Comparison of ENCODE assay signal across 8 cellular contexts in the genomic region with DNA sequence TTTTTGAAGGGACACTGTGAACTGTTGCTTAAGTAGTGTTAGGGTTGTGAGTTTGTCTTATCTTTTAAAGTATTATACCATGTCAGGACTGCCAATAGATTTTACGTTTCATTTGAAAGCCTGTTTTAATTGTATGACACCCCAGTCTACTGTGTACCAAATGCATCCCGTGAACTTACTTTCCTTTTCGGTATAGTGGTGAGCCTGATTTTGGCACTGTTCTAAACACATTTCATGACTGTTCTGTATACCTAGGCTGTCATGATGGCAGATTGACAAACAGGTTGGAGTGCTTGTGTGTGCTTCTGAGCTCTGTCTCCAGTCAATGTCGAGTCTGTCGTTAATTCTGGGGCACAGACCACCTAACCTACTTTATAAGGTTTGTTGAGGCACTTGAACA. TPM values are rescaled to one million over a fixed set of nuclear protein-coding genes. Genes with fewer than 3 reads are reported as not detected.
A peak's percentile ranks its signal among the peaks of the same experiment; 100 is the strongest.
DNase-seq lines count a peak whose midpoint lies in the region; ATAC-seq and TF ChIP-seq lines count a peak whose summit lies in the region.

No MANE protein-coding gene starts in this region.

- H3K4me3 ChIP-seq in liver (ENCODE audit: low read depth in 1 of 3, low read length in 3 of 3) (peak overlapping the region; percentile 75 to 90 (median 79)), tibial artery (peak overlapping the region; percentile 77 to 79)

- peak; percentile 46 for ATAC-seq in GM18870 (IDR thresholded peaks at IDR 0.05; ENCODE audit: unreplicated experiment)
- ATAC-seq in HG03571 (IDR thresholded peaks at IDR 0.05; ENCODE audit: unreplicated experiment), result peak; percentile 22

- no peak for TF ChIP-seq RAD21 in liver (IDR thresholded peaks at IDR 0.05)

- DNase-seq in AML-193 (lab: John Stamatoyannopoulos, UW) (peak; percentile 31 to 41), astrocyte of the hippocampus (ENCODE audit: low read depth, low spot score) (peak; percentile 39), tibial artery (no peak), mucosa of gallbladder (ENCODE audit: low spot score) (no peak), H4 (ENCODE audit: low spot score) (no peak)

- no peaks in the 10 kb centered on the region for H3K27me3 ChIP-seq in liver (ENCODE audit: control insufficient read depth in 4 of 4, insufficient read depth in 4 of 4, low read length in 3 of 4)
- no peaks in the 10 kb centered on the region for H3K27me3 ChIP-seq in tibial artery

- H3K27ac ChIP-seq in liver (ENCODE audit: low read depth in 1 of 2, low read length in 2 of 2) (peak overlapping the region; percentile 81 to 93), tibial artery (peak overlapping the region; percentile 79 to 80)

- H3K9ac ChIP-seq in liver (ENCODE audit: low read depth in 1 of 2, low read length in 2 of 2), result peak overlapping the region; percentile 76 to 89

- intact Hi-C loops in tibial artery (cut with DNase I; ENCODE audit: low total_unique reads), result no loop called here

- 2% methylated on average over 5 of the region's 5 CpGs for WGBS in liver

- no peak for TF ChIP-seq CTCF in liver (IDR thresholded peaks at IDR 0.05; ENCODE audit: low read depth, low read length, missing input control)
- no peak for TF ChIP-seq CTCF in tibial artery (IDR thresholded peaks at IDR 0.05)

- H3K36me3 ChIP-seq in liver (ENCODE audit: control insufficient read depth in 4 of 4, insufficient read depth in 3 of 4, low read depth in 1 of 4, low read length in 3 of 4), result peaks cover 0 to 7% (median 6%) of the 10 kb centered on the region in 4 donors
- no peaks in the 10 kb centered on the region for H3K36me3 ChIP-seq in tibial artery

- no peaks in the 10 kb centered on the region for H3K9me3 ChIP-seq in liver (ENCODE audit: control insufficient read depth in 4 of 4, low read length in 3 of 4)
- no peaks in the 10 kb centered on the region for H3K9me3 ChIP-seq in tibial artery

- H3K4me1 ChIP-seq in liver (ENCODE audit: control insufficient read depth in 4 of 4, insufficient read depth in 4 of 4, low read length in 3 of 4), result peaks cover 0 to 17% (median 11%) of the 10 kb centered on the region in 4 donors
- H3K4me1 ChIP-seq in tibial artery, result peaks cover 0 to 26% (median 19%) of the 10 kb centered on the region in 4 donors

TF ChIP-seq in liver, 16 proteins besides CTCF, POLR2A, EP300 and RAD21:
- TF ChIP-seq FOXA1 (IDR thresholded peaks at IDR 0.05) (no peak), YY1 (IDR thresholded peaks at IDR 0.05) (peak; percentile 40)
TF ChIP-seq in liver: peak in this region for 1.

RNA-seq across cellular contexts. Expression of a gene that starts 0.7 kb away (rescaled TPM):
- total RNA-seq in liver (100 to 1,000 TPM in 1 of 2 donors, 10 to 100 TPM in 1; 30.1 to 160 TPM), mucosa of gallbladder (44.9 TPM)
- polyA plus RNA-seq in liver, result 10 to 100 TPM; 70.3 to 82.3 TPM
- 3.7 and 14.8 TPM in 2 replicates for total RNA-seq in H4 (2014; rRNA removed; shearing (Covaris generic))

Comparison
In these comparisons a context has a peak if more than half of its experiments do, and no peak if none do; other contexts are left out.
1. DNase-seq: peak in AML-193 (2 of 2) and astrocyte of the hippocampus (single experiment); none in tibial artery (0 of 2), mucosa of gallbladder (single experiment) and H4 (single experiment).